Comparison of ENCODE assay signal across 8 cellular contexts in genomic region chr1:202034683-202035462, GRCh38. TPM values are rescaled to one million over a fixed set of nuclear protein-coding genes. Genes with fewer than 3 reads are reported as not detected.
DNase-seq lines count a peak whose midpoint lies in the region; ATAC-seq and TF ChIP-seq lines count a peak whose summit lies in the region.

No MANE protein-coding gene starts in this region.

- ATAC-seq in omental fat pad (ENCODE audit: low FRiP score) (peak; percentile 94), HG03108 (IDR thresholded peaks at IDR 0.05; ENCODE audit: unreplicated experiment) (no peak)

- no peaks in the 10 kb centered on the region for H3K27me3 Mint-ChIP-seq in endodermal cell (ENCODE audit: insufficient read depth)

- H3K4me1 Mint-ChIP-seq in endodermal cell, result peaks cover 16% of the 10 kb centered on the region

- DNase-seq in SIG-M5 treated with dmso at 0.1 percent for 504 hours (lab: John Stamatoyannopoulos, UW; ENCODE audit: unreplicated experiment) (peak; percentile 90), SIG-M5 (lab: John Stamatoyannopoulos, UW) (no peak), NCI-H510A treated with DMSO at 0.1 percent for 48 hours (lab: John Stamatoyannopoulos, UW) (peak; percentile 90), endodermal cell (peak; percentile 81), omental fat pad (ENCODE audit: low spot score) (peak; percentile 44), substantia nigra (lab: John Stamatoyannopoulos, UW) (no peak)
- no peak for DNase-seq in effector CD8-positive, alpha-beta T cell (lab: John Stamatoyannopoulos, UW)

- no peaks in the 10 kb centered on the region for H3K4me1 ChIP-seq in endodermal cell (ENCODE audit: control insufficient read depth, insufficient read depth, low read length)

- H3K27ac ChIP-seq in endodermal cell (ENCODE audit: low read depth, low read length) (no peak overlapping the region), substantia nigra (ENCODE audit: low read depth, low read length, poor library complexity, severe bottlenecking) (no peak overlapping the region)

- no peak overlapping the region for H3K9ac ChIP-seq in endodermal cell (ENCODE audit: extremely low read depth, low read length, poor library complexity, severe bottlenecking)

- H3K4me3 ChIP-seq in endodermal cell (ENCODE audit: low read length), result no peak overlapping the region

- TF ChIP-seq CTCF in endodermal cell (conservative IDR thresholded peaks at IDR 0.05) (no peak), omental fat pad (IDR thresholded peaks at IDR 0.05) (no peak)

- H3K36me3 Mint-ChIP-seq in endodermal cell (ENCODE audit: low read depth), result no peaks in the 10 kb centered on the region

- no peaks in the 10 kb centered on the region for H3K36me3 ChIP-seq in endodermal cell (ENCODE audit: control insufficient read depth, insufficient read depth, low read length)

- WGBS in endodermal cell (ENCODE audit: insufficient coverage in 1 of 2, insufficient read length in 1 of 2), 2 experiments, result 80% methylated on average over 11 to 20 of the region's 20 CpGs

- peak overlapping the region; percentile 90 for H3K27ac Mint-ChIP-seq in endodermal cell

- H3K4me3 Mint-ChIP-seq in endodermal cell, result no peak overlapping the region

- H3K9me3 ChIP-seq in endodermal cell (ENCODE audit: control insufficient read depth, low read length), result no peaks in the 10 kb centered on the region

- H3K27me3 ChIP-seq in endodermal cell (ENCODE audit: control insufficient read depth, insufficient read depth, low read length, poor library complexity, severe bottlenecking), result no peaks in the 10 kb centered on the region

- no peaks in the 10 kb centered on the region for H3K9me3 Mint-ChIP-seq in endodermal cell

RNA-seq across cellular contexts. Expression of gene ELF3, which starts 24.5 kb away (rescaled TPM):
- 10 to 100 TPM; 11.8 to 13.2 TPM for total RNA-seq in endodermal cell
- 2.4 TPM for polyA plus RNA-seq in endodermal cell (2013, experiment 1 of 2)
- 2.5 TPM for polyA plus RNA-seq in endodermal cell (2013, experiment 2 of 2)
- total RNA-seq in omental fat pad, result 10 to 100 TPM in 1 of 4 donors, 1 to 10 TPM in 1, under 1 TPM in 2; 0.47 to 23.0 (median 1.8) TPM

RNA-seq across cellular contexts. Expression of gene RNPEP, which starts 52.4 kb away (rescaled TPM):
- total RNA-seq in endodermal cell, result 10 to 100 TPM; 46.6 to 73.5 TPM
- 46.5 TPM for polyA plus RNA-seq in endodermal cell (2013, experiment 1 of 2)
- polyA plus RNA-seq in endodermal cell (2013, experiment 2 of 2), result 49.5 TPM
- total RNA-seq in omental fat pad, result 10 to 100 TPM; 37.2 to 77.6 (median 45.8) TPM

Comparison
In these comparisons a context has a peak if more than half of its experiments do, and no peak if none do; other contexts are left out.
1. DNase-seq: peak in SIG-M5 treated with dmso at 0.1 percent for 504 hours (single experiment), NCI-H510A treated with DMSO at 0.1 percent for 48 hours (single experiment), endodermal cell (single experiment) and omental fat pad (single experiment); none in SIG-M5 (single experiment), effector CD8-positive, alpha-beta T cell (single experiment) and substantia nigra (0 of 49).